In the genomic region with DNA sequence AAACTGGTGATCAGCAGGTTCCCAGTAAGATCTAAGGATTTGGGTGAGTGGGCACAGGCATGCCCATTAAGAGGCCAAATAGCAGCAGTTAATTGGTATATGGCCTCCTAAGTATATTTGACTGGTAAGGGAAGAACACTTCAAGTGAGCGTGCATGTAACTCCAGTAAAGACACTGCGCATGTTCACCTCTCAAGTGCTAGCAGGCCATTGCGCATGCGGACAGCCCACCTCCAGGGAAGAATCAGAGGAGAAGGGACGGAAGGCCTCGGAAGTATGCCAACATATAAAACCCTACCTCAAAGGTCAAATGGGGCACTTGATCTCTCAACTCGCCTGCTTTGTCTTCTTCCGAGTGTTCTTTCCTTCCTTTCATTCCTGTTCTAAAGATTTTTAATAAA, we compare ENCODE assay signal across 23 cellular contexts.
DNase-seq lines count a peak whose midpoint lies in the region; ATAC-seq, FAIRE-seq and TF ChIP-seq lines count a peak whose summit lies in the region.
"Had no signal": no experiment of that assay in that cellular context is flagged by ENCODE, and none has a peak within 500 bp of the region (broad histone marks: within the 10 kb centered on the region; RNA-seq: fewer than 3 reads in every experiment).

No MANE protein-coding gene starts in this region.

- H3K79me2 ChIP-seq in H9 (ENCODE audit: insufficient read depth, low read length) (no peaks in the 10 kb centered on the region), K562 (ENCODE audit: control insufficient read depth, insufficient read depth, low read length) (no peaks in the 10 kb centered on the region)

- TF ChIP-seq POLR2A in K562 (conservative IDR thresholded peaks at IDR 0.05), result no peak

- no peak for FAIRE-seq in K562 (lab: Jason Lieb, UNC)
- FAIRE-seq: A549, GM12878, GM19239 had no signal

- peak overlapping the region in 2 of 3 experiments; percentile 31 to 50; a peak in 2 of 7 replicates for H3K27ac Mint-ChIP-seq in H9
- H3K27ac Mint-ChIP-seq: CD4-positive, alpha-beta memory T cell; HFFc6 had no signal

- no peak overlapping the region for H4K8ac ChIP-seq in H9 (replicated peaks; ENCODE audit: insufficient read length, low read depth, low read length)

- no peak overlapping the region for H3K4ac ChIP-seq in H9 (ENCODE audit: low read depth, low read length)

- DNase-seq in NCI-H2227 (lab: John Stamatoyannopoulos, UW; ENCODE audit: unreplicated experiment), result peak; percentile 12
- DNase-seq in NCI-H2227 treated with DMSO at 0.1 percent for 48 hours (lab: John Stamatoyannopoulos, UW), result no peak
- DNase-seq in H9, result no peak
- DNase-seq in K562 (ENCODE audit: extremely low read depth in 1 of 4, low spot score in 3 of 4), result peak in 2 of 4 experiments; percentile 8 to 25
- DNase-seq in left cardiac atrium, result no peak
- no peak for DNase-seq in NOMO-1 (lab: John Stamatoyannopoulos, UW; ENCODE audit: unreplicated experiment in 2 of 2)
- DNase-seq: 8988T; ACHN; AML-193; BE2C; Calu3; CD4-positive, alpha-beta memory T cell; COR-L47; DMS79; EL; GDM1; GM23248; HFFc6 had no signal

- H4K20me1 ChIP-seq in H9 (ENCODE audit: control insufficient read depth, insufficient read depth, insufficient read length), result no peaks in the 10 kb centered on the region
- H4K20me1 ChIP-seq in K562 (replicated peaks; ENCODE audit: control insufficient read depth, insufficient read depth, low read length), result no peaks in the 10 kb centered on the region
- H4K20me1 ChIP-seq: BLaER1 treated with 17β-estradiol and CSF1 and Interleukin-3, amounts not matched to agents 10 nM and 100 nM had no signal

- H3K27ac ChIP-seq in H9 (ENCODE audit: insufficient read length, low read depth, low read length) (no peak overlapping the region), K562 (ENCODE audit: extremely low read depth, low read depth, low read length) (no peak overlapping the region)
- H3K27ac ChIP-seq: A549; BLaER1 treated with 17β-estradiol and CSF1 and Interleukin-3, amounts not matched to agents 10 nM and 100 nM; GM23248 had no signal

- in situ Hi-C loops in K562 (cut with MboI), result no loop called here

- CTCF ChIA-PET in K562 (lab: Yijun Ruan, JAX; ENCODE audit: low intra/inter-chr PET ratio), result no interaction called here

- H3K9me3 ChIP-seq in H9 (ENCODE audit: control insufficient read depth, low read depth, low read length) (no peaks in the 10 kb centered on the region), K562 (replicated peaks; ENCODE audit: control insufficient read depth, insufficient read depth, low read depth, low read length) (no peaks in the 10 kb centered on the region)
- H3K9me3 ChIP-seq: A549; BE2C; BLaER1 treated with 17β-estradiol and CSF1 and Interleukin-3, amounts not matched to agents 10 nM and 100 nM; HAP-1 had no signal

- no peak overlapping the region for H2BK120ac ChIP-seq in H9 (ENCODE audit: low read depth, low read length, poor library complexity, severe bottlenecking)

- H2AFZ ChIP-seq in H9 (ENCODE audit: low read length) (no peak overlapping the region), K562 (ENCODE audit: low read depth, low read length) (peak overlapping the region; percentile 17; the same call in 1 of the 2 replicates)
- H2AFZ ChIP-seq: GM23248 had no signal

- no peak overlapping the region for H2BK5ac ChIP-seq in H9 (ENCODE audit: insufficient read length, low read length)

- H3K4me3 Mint-ChIP-seq in H9, result no peak overlapping the region
- H3K4me3 Mint-ChIP-seq: CD4-positive, alpha-beta memory T cell; HFFc6 had no signal

- H3K23me2 ChIP-seq in H9 (ENCODE audit: insufficient read length, low read depth, low read length, poor library complexity, severe bottlenecking), result no peaks in the 10 kb centered on the region

- ATAC-seq in K562 (0 out of 3 replicates have a peak, but pooled peaks have one; percentile 26), left cardiac atrium (no peak)
- ATAC-seq: A549, GM12878 had no signal

- H3K79me1 ChIP-seq in H9 (ENCODE audit: insufficient read depth, low read depth, low read length, poor library complexity, severe bottlenecking), result no peaks in the 10 kb centered on the region

- no peak for TF ChIP-seq EP300 in K562 (IDR thresholded peaks at IDR 0.05; ENCODE audit: low read length)

- H3K56ac ChIP-seq in H9 (ENCODE audit: insufficient read length, low read depth, low read length), result no peak overlapping the region

- intact Hi-C loops in K562 (cut with micrococcal nuclease), result no loop called here
- intact Hi-C loops in left cardiac atrium (cut with DNase I), result no loop called here

- H2BK12ac ChIP-seq in H9 (ENCODE audit: insufficient read length, low read depth, low read length), result no peak overlapping the region

- no peak overlapping the region for H4K91ac ChIP-seq in H9 (ENCODE audit: insufficient read length, low read depth, low read length)

- H3K9ac ChIP-seq in H9 (ENCODE audit: extremely low read depth, insufficient read length, low read length), result no peak overlapping the region
- H3K9ac ChIP-seq in K562 (ENCODE audit: insufficient read depth in 1 of 2, low read depth in 2 of 2, low read length in 2 of 2), result no peak overlapping the region
- H3K9ac ChIP-seq: BLaER1 treated with 17β-estradiol and CSF1 and Interleukin-3, amounts not matched to agents 10 nM and 100 nM; GM23248 had no signal

- H3K27me3 ChIP-seq in H9 (ENCODE audit: insufficient read depth, low read length) (no peaks in the 10 kb centered on the region), K562 (ENCODE audit: control insufficient read depth in 2 of 2, insufficient read depth in 2 of 2, low read length in 2 of 2) (no peaks in the 10 kb centered on the region)
- H3K27me3 ChIP-seq: BE2C; BLaER1 treated with 17β-estradiol and CSF1 and Interleukin-3, amounts not matched to agents 10 nM and 100 nM had no signal

- H3K9me1 ChIP-seq in K562 (ENCODE audit: control insufficient read depth, insufficient read depth, low read length), result no peaks in the 10 kb centered on the region

- POLR2A ChIA-PET in K562 (lab: Yijun Ruan, JAX), result no interaction called here

- no peaks in the 10 kb centered on the region for H3K36me3 Mint-ChIP-seq in H9 (ENCODE audit: insufficient read depth in 1 of 3, low read depth in 3 of 3)
- H3K36me3 Mint-ChIP-seq: CD4-positive, alpha-beta memory T cell had no signal

- H3K4me1 Mint-ChIP-seq in H9, result peaks cover 3 to 5% of the 10 kb centered on the region in 2 experiments; a peak in 3 of 4 replicates

- BruUV-seq in K562 (replicated peaks; lab: Mats Ljungman, UMichigan), result no TSS peak

- H3K27me3 Mint-ChIP-seq in H9 (ENCODE audit: low read depth), result no peaks in the 10 kb centered on the region

- H3K4me2 ChIP-seq in H9 (ENCODE audit: insufficient read depth, insufficient read length, low read length) (no peak overlapping the region), K562 (ENCODE audit: insufficient read depth, low read length) (no peak overlapping the region; the same call in 1 of the 2 replicates)
- H3K4me2 ChIP-seq: A549; BLaER1 treated with 17β-estradiol and CSF1 and Interleukin-3, amounts not matched to agents 10 nM and 100 nM had no signal

- no peak for TF ChIP-seq RAD21 in K562 (CRISPR knock-in tag; conservative IDR thresholded peaks at IDR 0.05 in 1 of 2, IDR thresholded peaks at IDR 0.05 in 1 of 2)

- no peak overlapping the region for H2AK5ac ChIP-seq in H9 (ENCODE audit: insufficient read length, low read length)

- no peak overlapping the region for H3K4me3 ChIP-seq in K562
- H3K4me3 ChIP-seq: A549; BLaER1 treated with 17β-estradiol and CSF1 and Interleukin-3, amounts not matched to agents 10 nM and 100 nM; GM12878; GM23248; HAP-1 had no signal

- no peak overlapping the region for H3K14ac ChIP-seq in H9 (ENCODE audit: insufficient read depth, low read length)

- no peak overlapping the region for H2BK20ac ChIP-seq in H9 (ENCODE audit: low read depth, low read length, poor library complexity, severe bottlenecking)

- no peaks in the 10 kb centered on the region for H3K9me3 Mint-ChIP-seq in H9

- WGBS in H9 (ENCODE audit: extremely low coverage, insufficient read length, low lambda C conversion rate), result no CpG with 5 or more reads among the region's 8 CpGs
- 3% methylated on average over 8 of the region's 8 CpGs for WGBS in K562 (ENCODE audit: insufficient coverage, low coverage, missing lambda C conversion rate)

- no peak overlapping the region for H4K5ac ChIP-seq in H9 (ENCODE audit: insufficient read length, low read depth, low read length)

- H3K23ac ChIP-seq in H9 (ENCODE audit: insufficient read length, low read depth, low read length), result no peak overlapping the region

- TF ChIP-seq CTCF in H9 (conservative IDR thresholded peaks at IDR 0.05), result no peak
- TF ChIP-seq CTCF in K562 (IDR thresholded peaks at IDR 0.05 in 2 of 3, conservative IDR thresholded peaks at IDR 0.05 in 1 of 3; ENCODE audit: insufficient read depth in 2 of 3, low read depth in 1 of 3, low read length in 3 of 3), result no peak

- H2BK15ac ChIP-seq in H9 (ENCODE audit: low read depth, low read length), result no peak overlapping the region

- H3T11ph ChIP-seq in H9 (ENCODE audit: low read length), result no peak overlapping the region

- no peaks in the 10 kb centered on the region for H3K4me1 ChIP-seq in H9 (ENCODE audit: insufficient read depth, low read length)
- no peaks in the 10 kb centered on the region for H3K4me1 ChIP-seq in K562 (replicated peaks in 1 of 2; ENCODE audit: control insufficient read depth in 2 of 2, insufficient read depth in 2 of 2, low read length in 2 of 2)
- H3K4me1 ChIP-seq: A549, BE2C, HAP-1 had no signal

- no peak overlapping the region for H3K18ac ChIP-seq in H9 (ENCODE audit: insufficient read length, low read depth, low read length)

- no peaks in the 10 kb centered on the region for H3K36me3 ChIP-seq in K562 (ENCODE audit: control insufficient read depth, insufficient read depth, low read length)
- H3K36me3 ChIP-seq: BE2C; BLaER1 treated with 17β-estradiol and CSF1 and Interleukin-3, amounts not matched to agents 10 nM and 100 nM; HAP-1 had no signal

TF ChIP-seq in K562, 482 proteins besides CTCF, POLR2A, EP300 and RAD21:
- TF ChIP-seq NRF1 (conservative IDR thresholded peaks at IDR 0.05 in 1 of 2, IDR thresholded peaks at IDR 0.05 in 1 of 2) (peak; percentile 87 to 89), CCNT2 (IDR thresholded peaks at IDR 0.05; ENCODE audit: borderline replicate concordance, extremely low read depth, insufficient read length, low read depth, low read length) (no peak)
TF ChIP-seq in K562: peak in this region for 1.
